Comparison of ENCODE assay signal across 10 cellular contexts in the genomic region with DNA sequence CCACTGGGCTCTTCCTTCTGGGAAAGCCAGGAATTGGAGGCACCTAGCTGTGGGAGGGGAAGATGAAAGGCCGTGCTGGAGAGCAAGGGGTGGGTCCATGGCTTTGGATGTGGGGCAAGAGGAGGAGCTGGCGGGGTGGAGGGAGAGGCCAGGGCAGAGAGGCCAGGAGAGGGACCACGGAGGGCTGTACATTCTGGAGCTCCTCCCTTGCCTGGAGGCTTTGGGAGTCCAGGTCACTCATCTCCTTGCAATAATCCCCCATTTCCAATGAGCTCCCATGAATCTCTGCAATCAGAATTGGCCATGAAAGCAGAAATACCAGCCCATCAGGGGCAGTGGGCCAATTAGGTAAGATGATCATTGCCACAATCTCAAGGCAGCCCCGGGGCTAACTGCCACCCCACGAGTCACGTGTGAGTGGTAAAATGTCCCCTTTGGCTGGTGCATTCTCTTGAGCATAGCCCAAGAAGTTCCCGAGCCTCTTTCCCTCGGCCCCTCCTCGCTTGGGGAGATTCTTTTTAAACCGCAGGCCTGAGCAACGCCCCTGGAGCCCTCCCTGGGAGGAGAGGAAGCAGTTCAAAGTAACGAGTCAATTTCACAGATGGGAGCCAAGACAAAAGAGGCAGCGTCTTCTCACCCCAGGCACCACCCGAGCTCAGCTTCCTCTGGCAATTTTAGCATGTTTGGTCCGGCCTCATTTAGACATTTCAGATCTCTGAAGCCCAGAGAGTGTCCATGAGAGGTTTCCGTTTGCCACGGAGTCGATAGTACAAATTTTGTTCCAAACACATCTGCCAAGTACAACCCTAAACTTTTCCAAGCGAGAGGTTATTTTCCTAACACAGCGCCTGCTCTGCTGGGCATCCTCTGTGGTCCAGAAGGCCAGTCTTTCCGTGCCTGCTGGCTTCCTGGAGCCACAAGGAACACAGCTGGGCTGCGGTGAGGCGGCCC. TPM values are rescaled to one million over a fixed set of nuclear protein-coding genes. Genes with fewer than 3 reads are reported as not detected.
DNase-seq lines count a peak whose midpoint lies in the region; ATAC-seq, FAIRE-seq and TF ChIP-seq lines count a peak whose summit lies in the region.
"Had no signal": no experiment of that assay in that cellular context is flagged by ENCODE, and none has a peak within 500 bp of the region (broad histone marks: within the 10 kb centered on the region; RNA-seq: fewer than 3 reads in every experiment).

No MANE protein-coding gene starts in this region.

- no peaks in the 10 kb centered on the region for H3K9me3 ChIP-seq in BLaER1
- no peaks in the 10 kb centered on the region for H3K9me3 ChIP-seq in H1 (ENCODE audit: insufficient read depth in 2 of 2, low read depth in 1 of 2, low read length in 1 of 2)

- H3K27ac ChIP-seq in BLaER1 (peak overlapping the region; percentile 76), H1 (ENCODE audit: low read depth, low read length) (no peak overlapping the region)

- ATAC-seq in activated naive CD4-positive, alpha-beta T cell treated with anti-CD3 and anti-CD28 coated beads, Interleukin-2, amount 50 U/mL, for 72 hours, result no peak

- no peaks in the 10 kb centered on the region for H3K23me2 ChIP-seq in H1 (ENCODE audit: low read depth, low read length)

- CTCF ChIA-PET in H1 (lab: Charles Lee; ENCODE audit: partially characterized antibody), result interaction anchor here (0.9 to 1.7 kb wide), 5 partner anchors 9 to 233 kb away, joined by 3 to 4 read pairs (median 3); no protein-coding TSS in a partner anchor

- H3K4me2 ChIP-seq in BLaER1 (peak overlapping the region; percentile 66), H1 (ENCODE audit: insufficient read depth in 1 of 2, low read depth in 2 of 2, low read length in 2 of 2) (peak overlapping the region; percentile 39 to 40; a peak in 2 of 4 replicates)

- H3K4me3 Mint-ChIP-seq in nephron progenitor cell (peak overlapping the region; percentile 23), endothelial cell (ENCODE audit: unreplicated experiment) (no peak overlapping the region)

- TF ChIP-seq CTCF in H1 (IDR thresholded peaks at IDR 0.05; ENCODE audit: control extremely low read depth in 1 of 3, insufficient read depth in 1 of 3, low read depth in 1 of 3, low read length in 3 of 3), result no peak
- no peak for TF ChIP-seq CTCF in nephron progenitor cell (IDR thresholded peaks at IDR 0.05)
- no peak for TF ChIP-seq CTCF in endothelial cell (IDR thresholded peaks at IDR 0.05; ENCODE audit: unreplicated experiment)

- 43% methylated on average over 23 of the region's 23 CpGs; no CpG with 5 or more reads in 1 of the 2 experiments for WGBS in H1 (ENCODE audit: extremely low coverage in 1 of 2, insufficient coverage in 1 of 2, insufficient read length in 1 of 2, insufficient replicate concordance in 2 of 2, low coverage in 1 of 2, low lambda C conversion rate in 2 of 2, missing lambda C conversion rate in 1 of 2), 2 experiments

- no peaks in the 10 kb centered on the region for H3K79me1 ChIP-seq in H1 (ENCODE audit: low read depth, low read length)

- H4K5ac ChIP-seq in H1 (ENCODE audit: insufficient read length, low read depth, low read length), result no peak overlapping the region

- H3K4me1 ChIP-seq in BLaER1 (peaks cover 73% of the 10 kb centered on the region), H1 (replicated peaks in 1 of 4; ENCODE audit: control insufficient read depth in 3 of 4, insufficient read depth in 4 of 4, low read length in 3 of 4) (peaks cover 0 to 13% (median 2%) of the 10 kb centered on the region in 4 experiments; a peak in 2 of 7 replicates)

- FAIRE-seq in H1 (lab: Jason Lieb, UNC), result no peak

- no peak for TF ChIP-seq RAD21 in H1 (IDR thresholded peaks at IDR 0.05 in 1 of 2, conservative IDR thresholded peaks at IDR 0.05 in 1 of 2; ENCODE audit: low read depth in 2 of 2, low read length in 2 of 2)

- no peak overlapping the region for H2BK12ac ChIP-seq in H1 (ENCODE audit: low read depth, low read length)

- no peak overlapping the region for H2BK15ac ChIP-seq in H1 (ENCODE audit: low read length)

- H3K9ac ChIP-seq in BLaER1, result peak overlapping the region; percentile 48; the same call in 1 of the 2 replicates
- H3K9ac ChIP-seq in H1 (replicated peaks in 1 of 4; ENCODE audit: extremely low read depth in 1 of 4, low read depth in 3 of 4, low read length in 3 of 4), result no peak overlapping the region

- no peak overlapping the region; the same call in 1 of the 2 replicates for H3K18ac ChIP-seq in H1 (ENCODE audit: extremely low read depth, low read length)

- H4K8ac ChIP-seq in H1 (ENCODE audit: extremely low read depth, insufficient read depth, low read length), result no peak overlapping the region

- peaks cover 57% of the 10 kb centered on the region for H3K4me1 Mint-ChIP-seq in nephron progenitor cell
- H3K4me1 Mint-ChIP-seq in endothelial cell (ENCODE audit: unreplicated experiment), result no peaks in the 10 kb centered on the region

- no peak for TF ChIP-seq POLR2A in H1 (IDR thresholded peaks at IDR 0.05; ENCODE audit: control extremely low read depth in 1 of 2, low read depth in 2 of 2, low read length in 2 of 2)

- POLR2A ChIA-PET in H1 (lab: Charles Lee; ENCODE audit: partially characterized antibody), result interaction anchor here (0.9 to 1.0 kb wide), 2 partner anchors 29 to 49 kb away, joined by 3 read pairs; a partner anchor contains a TSS

- DNase-seq in M059J (ENCODE audit: low read depth) (peak; percentile 92), H1 (ENCODE audit: low read depth in 1 of 2, low spot score in 2 of 2) (no peak), nephron progenitor cell (no peak), SHP77 treated with DMSO at 0.1 percent for 48 hours (lab: John Stamatoyannopoulos, UW) (no peak), endothelial cell (ENCODE audit: low spot score) (no peak)
- no peak for DNase-seq in activated naive CD4-positive, alpha-beta T cell treated with anti-CD3 and anti-CD28 coated beads, Interleukin-2, amount 50 U/mL, for 72 hours (ENCODE audit: low spot score in 2 of 2)
- DNase-seq in activated CD4-positive, CD25-positive, alpha-beta regulatory T cell treated with anti-CD3 and anti-CD28 coated beads, Interleukin-2, amount 50 U/mL, for 72 hours, result no peak
- DNase-seq: activated naive CD4-positive, alpha-beta T cell treated with anti-CD3 and anti-CD28 coated beads, Interleukin-2, amount 50 U/mL, for 16 hours; GOT3 had no signal

- peak overlapping the region; percentile 83 for H3K27ac Mint-ChIP-seq in nephron progenitor cell
- peak overlapping the region in 1 of 2 donors; percentile 18 for H3K27ac Mint-ChIP-seq in activated naive CD4-positive, alpha-beta T cell treated with anti-CD3 and anti-CD28 coated beads, Interleukin-2, amount 50 U/mL, for 72 hours
- no peak overlapping the region for H3K27ac Mint-ChIP-seq in endothelial cell (ENCODE audit: unreplicated experiment)

- peak overlapping the region; percentile 22; the same call in 1 of the 2 replicates for H3K4me3 ChIP-seq in BLaER1
- no peak overlapping the region for H3K4me3 ChIP-seq in H1 (ENCODE audit: extremely low read depth in 1 of 4, insufficient read depth in 2 of 4, low read depth in 3 of 4, low read length in 4 of 4)

- peaks cover 13% of the 10 kb centered on the region for H3K9me3 Mint-ChIP-seq in nephron progenitor cell
- H3K9me3 Mint-ChIP-seq in activated naive CD4-positive, alpha-beta T cell treated with anti-CD3 and anti-CD28 coated beads, Interleukin-2, amount 50 U/mL, for 72 hours, result peaks cover 0 to 4% of the 10 kb centered on the region in 2 donors
- no peaks in the 10 kb centered on the region for H3K9me3 Mint-ChIP-seq in endothelial cell (ENCODE audit: unreplicated experiment)

- peak overlapping the region; percentile 31 for H2AFZ ChIP-seq in H1 (ENCODE audit: low read length)

- no peak overlapping the region for H3K23ac ChIP-seq in H1 (ENCODE audit: insufficient read length)

- H2BK20ac ChIP-seq in H1 (ENCODE audit: low read length), result no peak overlapping the region

- H3K56ac ChIP-seq in H1 (replicated peaks; ENCODE audit: insufficient read length, low read depth, low read length), result no peak overlapping the region

- H3K14ac ChIP-seq in H1 (ENCODE audit: insufficient read length), result no peak overlapping the region

- no peaks in the 10 kb centered on the region for H3K79me2 ChIP-seq in H1 (ENCODE audit: control insufficient read depth in 1 of 2, insufficient read depth in 2 of 2, low read length in 2 of 2)

- H4K20me1 ChIP-seq in BLaER1, result peaks cover 4% of the 10 kb centered on the region; the same call in 1 of the 2 replicates
- H4K20me1 ChIP-seq in H1 (replicated peaks in 1 of 2; ENCODE audit: control insufficient read depth in 1 of 2, insufficient read depth in 2 of 2, low read length in 2 of 2), result no peaks in the 10 kb centered on the region

- no peaks in the 10 kb centered on the region for H3K36me3 Mint-ChIP-seq in nephron progenitor cell (ENCODE audit: low read depth)
- no peaks in the 10 kb centered on the region for H3K36me3 Mint-ChIP-seq in activated naive CD4-positive, alpha-beta T cell treated with anti-CD3 and anti-CD28 coated beads, Interleukin-2, amount 50 U/mL, for 72 hours
- H3K36me3 Mint-ChIP-seq in endothelial cell (ENCODE audit: low read depth, unreplicated experiment), result peaks cover 6% of the 10 kb centered on the region

- no peak overlapping the region for H2AK5ac ChIP-seq in H1 (ENCODE audit: low read depth, low read length)

- H3K36me3 ChIP-seq in BLaER1 (peaks cover 15% of the 10 kb centered on the region; the same call in 1 of the 2 replicates), H1 (ENCODE audit: control insufficient read depth in 2 of 4, insufficient read depth in 4 of 4, low read length in 3 of 4) (no peaks in the 10 kb centered on the region)

- H3K4ac ChIP-seq in H1 (replicated peaks; ENCODE audit: insufficient read length, low read depth, low read length), result no peak overlapping the region

- H4K91ac ChIP-seq in H1 (replicated peaks; ENCODE audit: insufficient read length, low read length), result no peak overlapping the region

- no peak overlapping the region for H2BK5ac ChIP-seq in H1 (ENCODE audit: low read depth, low read length)

- no peak overlapping the region for H2BK120ac ChIP-seq in H1 (replicated peaks; ENCODE audit: low read depth, low read length)

- no peaks in the 10 kb centered on the region for H3K27me3 ChIP-seq in BLaER1
- H3K27me3 ChIP-seq in H1 (replicated peaks in 1 of 4; ENCODE audit: control insufficient read depth in 3 of 4, extremely low read depth in 1 of 4, insufficient read depth in 3 of 4, low read length in 3 of 4), result peaks cover 0 to 7% (median 4%) of the 10 kb centered on the region in 4 experiments; a peak in 3 of 7 replicates

- no peak for TF ChIP-seq EP300 in H1 (IDR thresholded peaks at IDR 0.05; ENCODE audit: borderline replicate concordance in 1 of 2, low read depth in 2 of 2, low read length in 2 of 2)

- H3K27me3 Mint-ChIP-seq in nephron progenitor cell (ENCODE audit: low read depth, poor library complexity), result peaks cover 18% of the 10 kb centered on the region
- peaks cover 10% of the 10 kb centered on the region for H3K27me3 Mint-ChIP-seq in endothelial cell (ENCODE audit: unreplicated experiment)

RNA-seq across cellular contexts. Expression of a gene that starts 13.4 kb away (rescaled TPM):
- 0.12 and 0.67 TPM in 2 replicates for total RNA-seq in M059J (2014; rRNA removed; shearing (Covaris generic))
- 0.11 TPM in 1 of 2 replicates, not detected in the other for total RNA-seq in H1 (2021; fragmentation: NEBNext Ultra II Directional; extraction: Animal tissue kit (Norgen Biotek cat#: 25700))
- polyA plus RNA-seq in H1 (2011; rRNA removed), result 0.09 and 0.11 TPM in 2 replicates
- polyA plus RNA-seq in H1 (2011; cell fraction: cytosol; rRNA removed), result 0.10 TPM
- 0.07 TPM for polyA plus RNA-seq in H1 (2011; cell fraction: nucleus; rRNA removed)
- polyA plus RNA-seq in H1 (2012, experiment 1 of 2), result 0.11 to 0.17 TPM (median 0.14 TPM) in 3 of 4 replicates, not detected in the other
- 0.12 TPM for polyA plus RNA-seq in H1 (2012, experiment 2 of 2)
- polyA plus RNA-seq in H1 (2013, experiment 1 of 2), result 0.06 TPM
- 0.04 TPM for polyA plus RNA-seq in H1 (2013, experiment 2 of 2)
- 0.03 and 0.05 TPM in 2 replicates for polyA minus RNA-seq in H1 (2011; rRNA and poly(A)+ RNA removed)
- polyA minus RNA-seq in H1 (2011; cell fraction: cytosol; rRNA and poly(A)+ RNA removed), result not detected
- not detected for polyA minus RNA-seq in H1 (2011; cell fraction: nucleus; rRNA and poly(A)+ RNA removed)
- under 1 TPM; 0.06 to 0.07 TPM for total RNA-seq in activated naive CD4-positive, alpha-beta T cell treated with anti-CD3 and anti-CD28 coated beads, Interleukin-2, amount 50 U/mL, for 72 hours
- not detected for total RNA-seq in endothelial cell (ENCODE audit: unreplicated experiment)

RNA-seq across cellular contexts. Expression of a gene that starts 18.3 kb away (rescaled TPM):
- 28.0 and 29.5 TPM in 2 replicates for total RNA-seq in M059J (2014; rRNA removed; shearing (Covaris generic))
- 24.9 and 27.1 TPM in 2 replicates for total RNA-seq in H1 (2021; fragmentation: NEBNext Ultra II Directional; extraction: Animal tissue kit (Norgen Biotek cat#: 25700))
- 30.0 and 48.3 TPM in 2 replicates for polyA plus RNA-seq in H1 (2011; rRNA removed)
- polyA plus RNA-seq in H1 (2011; cell fraction: cytosol; rRNA removed), result 26.0 TPM
- 76.8 TPM for polyA plus RNA-seq in H1 (2011; cell fraction: nucleus; rRNA removed)
- 14.1 to 21.6 TPM (median 19.7 TPM) in 4 replicates for polyA plus RNA-seq in H1 (2012, experiment 1 of 2)
- 16.4 TPM for polyA plus RNA-seq in H1 (2012, experiment 2 of 2)
- 13.4 TPM for polyA plus RNA-seq in H1 (2013, experiment 1 of 2)
- 12.3 TPM for polyA plus RNA-seq in H1 (2013, experiment 2 of 2)
- 22.8 and 35.7 TPM in 2 replicates for polyA minus RNA-seq in H1 (2011; rRNA and poly(A)+ RNA removed)
- 15.0 TPM for polyA minus RNA-seq in H1 (2011; cell fraction: cytosol; rRNA and poly(A)+ RNA removed)
- polyA minus RNA-seq in H1 (2011; cell fraction: nucleus; rRNA and poly(A)+ RNA removed), result 34.4 TPM
- total RNA-seq in activated naive CD4-positive, alpha-beta T cell treated with anti-CD3 and anti-CD28 coated beads, Interleukin-2, amount 50 U/mL, for 72 hours, result 10 to 100 TPM; 30.5 to 38.0 TPM
- 27.1 TPM for total RNA-seq in endothelial cell (ENCODE audit: unreplicated experiment)

RNA-seq across cellular contexts. Expression of a gene that starts 30.1 kb away (rescaled TPM):
- 18.9 and 24.0 TPM in 2 replicates for total RNA-seq in M059J (2014; rRNA removed; shearing (Covaris generic))
- total RNA-seq in H1 (2021; fragmentation: NEBNext Ultra II Directional; extraction: Animal tissue kit (Norgen Biotek cat#: 25700)), result 14.9 and 15.3 TPM in 2 replicates
- 34.5 and 37.0 TPM in 2 replicates for polyA plus RNA-seq in H1 (2011; rRNA removed)
- 24.4 TPM for polyA plus RNA-seq in H1 (2011; cell fraction: cytosol; rRNA removed)
- 22.7 TPM for polyA plus RNA-seq in H1 (2011; cell fraction: nucleus; rRNA removed)
- 17.7 to 21.4 TPM (median 18.6 TPM) in 4 replicates for polyA plus RNA-seq in H1 (2012, experiment 1 of 2)
- polyA plus RNA-seq in H1 (2012, experiment 2 of 2), result 42.5 TPM
- polyA plus RNA-seq in H1 (2013, experiment 1 of 2), result 23.4 TPM
- polyA plus RNA-seq in H1 (2013, experiment 2 of 2), result 23.8 TPM
- 18.9 TPM in 2 replicates for polyA minus RNA-seq in H1 (2011; rRNA and poly(A)+ RNA removed)
- polyA minus RNA-seq in H1 (2011; cell fraction: cytosol; rRNA and poly(A)+ RNA removed), result 7.5 TPM
- polyA minus RNA-seq in H1 (2011; cell fraction: nucleus; rRNA and poly(A)+ RNA removed), result 5.2 TPM
- 10 to 100 TPM; 21.8 to 30.7 TPM for total RNA-seq in activated naive CD4-positive, alpha-beta T cell treated with anti-CD3 and anti-CD28 coated beads, Interleukin-2, amount 50 U/mL, for 72 hours
- total RNA-seq in endothelial cell (ENCODE audit: unreplicated experiment), result 32.7 TPM

RNA-seq across cellular contexts. Expression of a gene that starts 43.2 kb away (rescaled TPM):
- 2.2 and 3.7 TPM in 2 replicates for total RNA-seq in M059J (2014; rRNA removed; shearing (Covaris generic))
- 0.09 and 0.19 TPM in 2 replicates for total RNA-seq in H1 (2021; fragmentation: NEBNext Ultra II Directional; extraction: Animal tissue kit (Norgen Biotek cat#: 25700))
- polyA plus RNA-seq in H1 (2011; rRNA removed), result 0.06 and 0.11 TPM in 2 replicates
- polyA plus RNA-seq in H1 (2011; cell fraction: cytosol; rRNA removed), result 0.09 TPM
- polyA plus RNA-seq in H1 (2011; cell fraction: nucleus; rRNA removed), result 0.20 TPM
- 0.09 to 0.24 TPM (median 0.20 TPM) in 4 replicates for polyA plus RNA-seq in H1 (2012, experiment 1 of 2)
- polyA plus RNA-seq in H1 (2012, experiment 2 of 2), result 0.20 TPM
- 0.02 TPM for polyA plus RNA-seq in H1 (2013, experiment 1 of 2)
- 0.11 TPM for polyA plus RNA-seq in H1 (2013, experiment 2 of 2)
- polyA minus RNA-seq in H1 (2011; rRNA and poly(A)+ RNA removed), result 0.22 TPM in 1 of 2 replicates, not detected in the other
- not detected for polyA minus RNA-seq in H1 (2011; cell fraction: cytosol; rRNA and poly(A)+ RNA removed)
- polyA minus RNA-seq in H1 (2011; cell fraction: nucleus; rRNA and poly(A)+ RNA removed), result 0.30 TPM
- 10 to 100 TPM; 36.8 to 41.8 TPM for total RNA-seq in activated naive CD4-positive, alpha-beta T cell treated with anti-CD3 and anti-CD28 coated beads, Interleukin-2, amount 50 U/mL, for 72 hours
- total RNA-seq in endothelial cell (ENCODE audit: unreplicated experiment), result 0.72 TPM
